ENCODE assay signal across 9 cellular contexts in the genomic region with DNA sequence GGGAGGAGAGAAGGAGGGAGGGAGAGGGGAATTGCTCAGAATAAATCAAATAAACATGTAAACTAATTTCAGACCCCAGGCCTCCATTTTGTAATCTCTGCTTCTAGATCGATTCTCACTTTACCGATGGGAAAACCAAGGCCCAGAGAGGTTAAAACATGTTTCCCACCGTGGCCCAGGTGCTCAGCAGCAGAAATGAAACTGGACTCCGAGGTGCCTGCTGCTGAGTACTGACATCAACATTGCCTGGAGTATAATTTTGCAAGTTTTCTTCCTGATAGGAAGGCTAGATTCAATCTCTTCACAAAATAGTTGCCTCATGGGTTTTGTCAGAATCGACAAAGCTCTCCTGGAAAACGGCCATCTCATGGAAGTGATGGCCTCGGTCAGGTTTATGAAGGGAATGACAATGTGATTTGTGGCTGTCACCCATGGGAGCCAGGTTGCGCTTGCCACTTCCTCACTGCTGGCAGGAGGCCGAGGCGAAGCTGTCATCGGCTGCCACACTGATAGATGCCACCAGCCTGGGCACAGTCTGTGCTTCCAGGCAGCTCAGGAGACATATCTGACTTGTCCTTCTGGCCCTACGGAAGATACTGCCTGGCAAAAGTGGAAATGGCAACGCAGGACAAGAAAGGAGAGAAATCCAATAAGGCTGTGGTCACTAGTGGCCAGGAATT.
DNase-seq lines count a peak whose midpoint lies in the region; ATAC-seq and TF ChIP-seq lines count a peak whose summit lies in the region.
"Had no signal": no experiment of that assay in that cellular context is flagged by ENCODE, and none has a peak within 500 bp of the region (broad histone marks: within the 10 kb centered on the region; RNA-seq: fewer than 3 reads in every experiment).

No MANE protein-coding gene starts in this region.

- CTCF ChIA-PET in RWPE1 (lab: Yijun Ruan, JAX) = no interaction called here

- H3K4me1 Mint-ChIP-seq in natural killer cell = peaks cover 12 to 14% of the 10 kb centered on the region in 2 donors

- no peak overlapping the region for H3K27ac ChIP-seq in RWPE1

- H3K4me3 Mint-ChIP-seq in natural killer cell = peak overlapping the region; percentile 59
- H3K4me3 Mint-ChIP-seq: dendritic cell treated with granulocyte-macrophage colony-stimulating factor and Interleukin-4, amounts not matched to agents 40 ng/mL and 50 ng/mL, for 4 days had no signal

- peak overlapping the region in 1 of 2 donors; percentile 81 for H3K27ac Mint-ChIP-seq in natural killer cell
- H3K27ac Mint-ChIP-seq: dendritic cell treated with granulocyte-macrophage colony-stimulating factor and Interleukin-4, amounts not matched to agents 40 ng/mL and 50 ng/mL, for 4 days had no signal

- TF ChIP-seq CTCF in natural killer cell (IDR thresholded peaks at IDR 0.05) (no peak), RWPE1 (conservative IDR thresholded peaks at IDR 0.05; ENCODE audit: low read depth) (no peak)

- intact Hi-C loops in natural killer cell (cut with micrococcal nuclease) = no loop called here

- no peaks in the 10 kb centered on the region for H3K27me3 Mint-ChIP-seq in natural killer cell (ENCODE audit: low read depth in 2 of 2)

- POLR2A ChIA-PET in RWPE1 (lab: Yijun Ruan, JAX; ENCODE audit: low non-redundant PET) = no interaction called here

- ATAC-seq in GM18909 (IDR thresholded peaks at IDR 0.05; ENCODE audit: poor library complexity, unreplicated experiment) = peak; percentile 73
- peak; percentile 40 for ATAC-seq in HG02610 (IDR thresholded peaks at IDR 0.05; ENCODE audit: unreplicated experiment)
- peak; percentile 37 for ATAC-seq in HG03571 (IDR thresholded peaks at IDR 0.05; ENCODE audit: unreplicated experiment)
- peak in 2 of 3 donors; percentile 60 to 61 for ATAC-seq in natural killer cell

- H3K36me3 Mint-ChIP-seq in natural killer cell = no peaks in the 10 kb centered on the region

- no peak for DNase-seq in natural killer cell
- no peak for DNase-seq in dermis blood vessel endothelial cell
- no peak for DNase-seq in NCI-H187 treated with DMSO at 0.1 percent for 48 hours (lab: John Stamatoyannopoulos, UW)
- no peak for DNase-seq in RWPE1 (ENCODE audit: low spot score)
- DNase-seq in dedifferentiated amniotic fluid mesenchymal stem cell (ENCODE audit: extremely low spot score) = no peak

- H3K9me3 Mint-ChIP-seq in natural killer cell = no peaks in the 10 kb centered on the region
